Comparison of ENCODE assay signal across 18 cellular contexts in genomic region chr1:64952055-64952699, GRCh38. TPM values are rescaled to one million over a fixed set of nuclear protein-coding genes. Genes with fewer than 3 reads are reported as not detected.
A peak's percentile ranks its signal among the peaks of the same experiment; 100 is the strongest.
DNase-seq lines count a peak whose midpoint lies in the region; ATAC-seq and TF ChIP-seq lines count a peak whose summit lies in the region.
"Had no signal": no experiment of that assay in that cellular context is flagged by ENCODE, and none has a peak within 500 bp of the region (broad histone marks: within the 10 kb centered on the region; RNA-seq: fewer than 3 reads in every experiment).

No MANE protein-coding gene starts in this region.

- H3K27ac ChIP-seq in mammary epithelial cell (ENCODE audit: insufficient read depth, low read depth, low read length) (peak overlapping the region; percentile 15), smooth muscle cell (ENCODE audit: low read depth) (peak overlapping the region; percentile 19), Karpas-422 (ENCODE audit: low read length) (no peak overlapping the region)

- intact Hi-C loops in activated naive CD4-positive, alpha-beta T cell treated with anti-CD3 and anti-CD28 coated beads for 36 hours (cut with micrococcal nuclease): no loop called here
- intact Hi-C loops in mammary epithelial cell (cut with micrococcal nuclease): no loop called here

- H3K4me1 Mint-ChIP-seq in activated naive CD4-positive, alpha-beta T cell treated with anti-CD3 and anti-CD28 coated beads for 36 hours (ENCODE audit: low read depth): peaks cover 63% of the 10 kb centered on the region

- H3K4me2 ChIP-seq in mammary epithelial cell (ENCODE audit: insufficient read depth, low read depth, low read length): peak overlapping the region; percentile 63
- H3K4me2 ChIP-seq in smooth muscle cell: no peak overlapping the region
- H3K4me2 ChIP-seq in Karpas-422 (ENCODE audit: low read depth, low read length, poor library complexity, severe bottlenecking): no peak overlapping the region

- H3K4me3 ChIP-seq in mammary epithelial cell (replicated peaks in 1 of 3; ENCODE audit: insufficient read depth in 1 of 3, low read depth in 2 of 3, low read length in 3 of 3) (no peak overlapping the region), smooth muscle cell (no peak overlapping the region), Karpas-422 (ENCODE audit: low read length) (no peak overlapping the region)
- H3K4me3 ChIP-seq: upper lobe of left lung had no signal

- H4K20me1 ChIP-seq in mammary epithelial cell (ENCODE audit: insufficient read depth, low read length) (no peaks in the 10 kb centered on the region), smooth muscle cell (ENCODE audit: low read depth) (peaks cover 90% of the 10 kb centered on the region), Karpas-422 (ENCODE audit: insufficient read depth, low read depth, low read length) (peaks cover 71% of the 10 kb centered on the region)

- DNase-seq in activated naive CD4-positive, alpha-beta T cell treated with anti-CD3 and anti-CD28 coated beads for 36 hours: no peak
- DNase-seq in activated naive CD4-positive, alpha-beta T cell (lab: John Stamatoyannopoulos, UW): no peak
- DNase-seq in NCI-H446 treated with DMSO at 0.1 percent for 48 hours (lab: John Stamatoyannopoulos, UW) (peak; percentile 42), mammary epithelial cell (no peak), smooth muscle cell (lab: John Stamatoyannopoulos, UW; ENCODE audit: unreplicated experiment) (no peak), Karpas-422 (no peak)
- no peak for DNase-seq in effector CD8-positive, alpha-beta T cell (lab: John Stamatoyannopoulos, UW)
- DNase-seq: activated CD4-positive, CD25-positive, alpha-beta regulatory T cell; activated CD8-positive, alpha-beta memory T cell treated with anti-CD3 and anti-CD28 coated beads, Interleukin-2, amount 10 ng/mL, durations not matched to agents 7 days and 5 days; activated gamma-delta T cell treated with Interleukin-2 at 50 U/mL for 16 hours; HCEC 1CT; KBM-7; left cardiac atrium; NCI-H2029 treated with DMSO at 0.1 percent for 48 hours; NCI-H510A treated with DMSO at 0.1 percent for 48 hours; stimulated activated CD4-positive, alpha-beta T cell treated with anti-CD3 and anti-CD28 coated beads, Interleukin-12 subunit alpha, Interleukin-12 subunit beta, amount 100 ng/mL, for 4 hours had no signal

- no peaks in the 10 kb centered on the region for H3F3A ChIP-seq in smooth muscle cell (ENCODE audit: low read depth)

- peak overlapping the region; percentile 37 for H3K27ac Mint-ChIP-seq in activated naive CD4-positive, alpha-beta T cell treated with anti-CD3 and anti-CD28 coated beads for 36 hours
- H3K27ac Mint-ChIP-seq: activated CD8-positive, alpha-beta memory T cell treated with anti-CD3 and anti-CD28 coated beads, Interleukin-2, amount 10 ng/mL, durations not matched to agents 7 days and 5 days had no signal

- CTCF ChIA-PET in activated naive CD4-positive, alpha-beta T cell treated with anti-CD3 and anti-CD28 coated beads for 36 hours (lab: Charles Lee): interaction anchor here (0.5 to 1.3 kb wide), 2 partner anchors 15 to 100 kb away, joined by 3 read pairs; no protein-coding TSS in a partner anchor
- CTCF ChIA-PET in mammary epithelial cell (lab: Charles Lee; ENCODE audit: low non-redundant PET): no interaction called here

- dilution Hi-C loops in mammary epithelial cell (cut with HindIII; ENCODE audit: low sequenced_read_pairs): no loop called here

- no peaks in the 10 kb centered on the region for H3K9me2 ChIP-seq in Karpas-422 (replicated peaks; ENCODE audit: insufficient read depth, low read length)

- no peak overlapping the region for H3K4me3 Mint-ChIP-seq in activated naive CD4-positive, alpha-beta T cell treated with anti-CD3 and anti-CD28 coated beads for 36 hours
- H3K4me3 Mint-ChIP-seq: activated CD8-positive, alpha-beta memory T cell treated with anti-CD3 and anti-CD28 coated beads, Interleukin-2, amount 10 ng/mL, durations not matched to agents 7 days and 5 days had no signal

- H3K9me3 Mint-ChIP-seq in activated naive CD4-positive, alpha-beta T cell treated with anti-CD3 and anti-CD28 coated beads for 36 hours: no peaks in the 10 kb centered on the region

- TSS peak; percentile 17 for BruUV-seq in mammary epithelial cell (replicated peaks; lab: Mats Ljungman, UMichigan)

- no peak for ATAC-seq in HG02973 (IDR thresholded peaks at IDR 0.05; ENCODE audit: unreplicated experiment)
- ATAC-seq: activated CD8-positive, alpha-beta memory T cell treated with anti-CD3 and anti-CD28 coated beads, Interleukin-2, amount 10 ng/mL, durations not matched to agents 7 days and 5 days; left cardiac atrium had no signal

- TF ChIP-seq CTCF in mammary epithelial cell (conservative IDR thresholded peaks at IDR 0.05 in 1 of 2, IDR thresholded peaks at IDR 0.05 in 1 of 2; ENCODE audit: extremely low read depth in 1 of 2, insufficient read depth in 1 of 2, low read depth in 1 of 2, low read length in 2 of 2) (no peak), smooth muscle cell (IDR thresholded peaks at IDR 0.05; ENCODE audit: borderline replicate concordance, insufficient read depth, poor library complexity, severe bottlenecking) (no peak)

- peaks cover 25% of the 10 kb centered on the region for H3K4me1 ChIP-seq in mammary epithelial cell (ENCODE audit: insufficient read depth, low read length)
- peaks cover 5% of the 10 kb centered on the region for H3K4me1 ChIP-seq in smooth muscle cell (ENCODE audit: low read depth)
- no peaks in the 10 kb centered on the region for H3K4me1 ChIP-seq in Karpas-422 (ENCODE audit: low read length)

- H3K27me3 ChIP-seq in mammary epithelial cell (ENCODE audit: insufficient read depth, low read length) (no peaks in the 10 kb centered on the region), smooth muscle cell (ENCODE audit: low read depth) (no peaks in the 10 kb centered on the region), Karpas-422 (ENCODE audit: low read length) (no peaks in the 10 kb centered on the region)
- H3K27me3 ChIP-seq: upper lobe of left lung had no signal

- H2AFZ ChIP-seq in mammary epithelial cell (ENCODE audit: low read depth, low read length) (no peak overlapping the region), smooth muscle cell (ENCODE audit: low read depth) (no peak overlapping the region), Karpas-422 (ENCODE audit: low read length) (no peak overlapping the region)

- in situ Hi-C loops in mammary epithelial cell (cut with MboI; ENCODE audit: low sequenced_read_pairs in 2 of 2): no loop called here

- H3K79me2 ChIP-seq in mammary epithelial cell (ENCODE audit: insufficient read depth, low read length) (peaks cover 89% of the 10 kb centered on the region), smooth muscle cell (ENCODE audit: low read depth) (peaks cover 86% of the 10 kb centered on the region), Karpas-422 (ENCODE audit: low read length) (no peaks in the 10 kb centered on the region)

- H3K36me3 Mint-ChIP-seq in activated naive CD4-positive, alpha-beta T cell treated with anti-CD3 and anti-CD28 coated beads for 36 hours (ENCODE audit: low read depth): no peaks in the 10 kb centered on the region

- H3K36me3 ChIP-seq in mammary epithelial cell (ENCODE audit: insufficient read depth, low read length): no peaks in the 10 kb centered on the region
- no peaks in the 10 kb centered on the region for H3K36me3 ChIP-seq in smooth muscle cell (ENCODE audit: low read depth)
- H3K36me3 ChIP-seq in Karpas-422 (ENCODE audit: insufficient read depth, low read length): no peaks in the 10 kb centered on the region
- H3K36me3 ChIP-seq: upper lobe of left lung had no signal

- H3K27me3 Mint-ChIP-seq in activated naive CD4-positive, alpha-beta T cell treated with anti-CD3 and anti-CD28 coated beads for 36 hours (ENCODE audit: low read depth): no peaks in the 10 kb centered on the region
- H3K27me3 Mint-ChIP-seq: activated CD8-positive, alpha-beta memory T cell treated with anti-CD3 and anti-CD28 coated beads, Interleukin-2, amount 10 ng/mL, durations not matched to agents 7 days and 5 days had no signal

- H3K9ac ChIP-seq in mammary epithelial cell (ENCODE audit: insufficient read depth, low read length): no peak overlapping the region
- H3K9ac ChIP-seq in smooth muscle cell (ENCODE audit: low read depth): no peak overlapping the region
- no peak overlapping the region for H3K9ac ChIP-seq in Karpas-422 (ENCODE audit: low read length)

- H3K9me3 ChIP-seq in mammary epithelial cell (replicated peaks; ENCODE audit: insufficient read depth, low read length) (no peaks in the 10 kb centered on the region), smooth muscle cell (replicated peaks; ENCODE audit: low read depth) (no peaks in the 10 kb centered on the region), Karpas-422 (ENCODE audit: low read length) (no peaks in the 10 kb centered on the region)
- H3K9me3 ChIP-seq: upper lobe of left lung had no signal

- WGBS in mammary epithelial cell (ENCODE audit: low coverage, missing lambda C conversion rate): 70% methylated on average over 3 of the region's 3 CpGs
- 81% methylated on average over 3 of the region's 3 CpGs for WGBS in smooth muscle cell (ENCODE audit: low lambda C conversion rate)

RNA-seq across cellular contexts. Expression of gene JAK1, which starts 14.2 kb away (rescaled TPM):
- total RNA-seq in activated naive CD4-positive, alpha-beta T cell treated with anti-CD3 and anti-CD28 coated beads for 36 hours: 100 to 1,000 TPM; 139 to 140 TPM
- total RNA-seq in mammary epithelial cell (100 to 1,000 TPM in 1 of 2 donors, 10 to 100 TPM in 1; 74.9 to 125 TPM), smooth muscle cell (101 and 110 TPM in 2 replicates)
- polyA plus RNA-seq in mammary epithelial cell (41.4 TPM), smooth muscle cell (44.9 and 52.4 TPM in 2 replicates)
- 87.6 TPM for polyA minus RNA-seq in mammary epithelial cell
- total RNA-seq in Karpas-422 (2014; rRNA removed; shearing (Covaris generic); ENCODE audit: low replicate concordance): 19.6 and 33.7 TPM in 2 replicates
